In the genomic region with DNA sequence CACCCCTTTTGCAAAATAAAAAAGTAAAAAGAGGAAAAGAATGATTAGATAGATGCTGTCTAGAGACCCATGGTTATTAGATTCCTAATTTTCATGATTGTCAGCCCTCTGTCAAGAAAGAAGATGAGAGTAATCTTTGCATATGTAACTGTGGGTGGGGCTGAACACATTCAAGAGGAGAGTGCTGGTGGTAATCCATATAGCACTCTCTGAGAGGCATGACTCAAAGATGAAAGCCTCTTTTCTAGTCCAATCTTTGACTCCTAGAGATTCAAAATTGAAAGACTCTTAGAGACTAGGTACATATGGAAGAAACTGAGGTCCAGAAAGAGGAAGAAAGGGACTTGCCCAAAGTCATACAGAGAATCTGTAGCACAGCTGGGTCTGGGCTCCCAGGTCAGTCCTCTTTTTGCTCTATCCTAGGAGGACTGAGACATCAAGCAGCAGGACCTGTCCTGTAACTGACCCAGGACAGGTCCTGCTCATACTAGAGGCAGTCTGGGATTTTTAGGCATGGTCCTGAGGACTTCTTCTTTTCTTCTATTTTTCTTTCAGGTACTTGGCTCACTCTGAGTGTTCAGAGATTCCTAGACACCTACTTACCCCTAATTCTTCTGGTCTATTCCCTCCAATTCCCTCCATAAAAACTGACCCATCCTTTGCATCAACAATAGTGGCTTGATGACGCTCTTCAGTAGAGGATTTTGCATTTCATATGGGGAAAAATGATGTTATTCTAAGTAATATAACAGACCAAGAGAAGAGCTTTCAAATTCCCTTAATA, we compare ENCODE assay signal across 9 cellular contexts. TPM values are rescaled to one million over a fixed set of nuclear protein-coding genes. Genes with fewer than 3 reads are reported as not detected.
DNase-seq lines count a peak whose midpoint lies in the region; ATAC-seq and TF ChIP-seq lines count a peak whose summit lies in the region.
"Had no signal": no experiment of that assay in that cellular context is flagged by ENCODE, and none has a peak within 500 bp of the region (broad histone marks: within the 10 kb centered on the region; RNA-seq: fewer than 3 reads in every experiment).

No MANE protein-coding gene starts in this region.

- peak overlapping the region; percentile 62; the same call in 1 of the 2 replicates for H3K4me2 ChIP-seq in OCI-LY1 (ENCODE audit: low read length)
- H3K4me2 ChIP-seq: smooth muscle cell had no signal

- peaks cover 24 to 29% of the 10 kb centered on the region in 2 donors for H3K36me3 Mint-ChIP-seq in naive B cell

- peaks cover 0 to 11% (median under 1%) of the 10 kb centered on the region in 7 donors for H3K9me3 Mint-ChIP-seq in naive B cell

- DNase-seq in GM13977 (ENCODE audit: low spot score): peak; percentile 2
- DNase-seq in naive B cell: no peak
- DNase-seq in cerebellar nuclear complex (lab: John Stamatoyannopoulos, UW): no peak
- no peak for DNase-seq in NCI-H345 (lab: John Stamatoyannopoulos, UW)
- no peak for DNase-seq in GM03348 (ENCODE audit: low spot score)
- no peak for DNase-seq in effector memory CD4-positive, alpha-beta T cell

- H4K20me1 ChIP-seq in OCI-LY1 (ENCODE audit: insufficient read depth, low read length): no peaks in the 10 kb centered on the region

- H3K9ac ChIP-seq in OCI-LY1 (ENCODE audit: low read length): no peak overlapping the region

- H3K4me1 Mint-ChIP-seq in naive B cell: peaks cover 54 to 95% (median 79%) of the 10 kb centered on the region in 3 donors

- no peaks in the 10 kb centered on the region for H3K36me3 ChIP-seq in OCI-LY1 (ENCODE audit: insufficient read depth, low read length)
- no peaks in the 10 kb centered on the region for H3K36me3 ChIP-seq in effector memory CD4-positive, alpha-beta T cell (ENCODE audit: control insufficient read depth, insufficient read depth, low read length)

- no peaks in the 10 kb centered on the region for H3F3A ChIP-seq in OCI-LY1 (ENCODE audit: insufficient read depth, low read length)

- H2AFZ ChIP-seq in OCI-LY1 (ENCODE audit: low read length): no peak overlapping the region

- peak overlapping the region; percentile 89 for H3K27ac ChIP-seq in OCI-LY1 (ENCODE audit: low read depth, low read length, poor library complexity, severe bottlenecking)
- no peak overlapping the region for H3K27ac ChIP-seq in effector memory CD4-positive, alpha-beta T cell (ENCODE audit: insufficient read depth, low read length, poor library complexity, severe bottlenecking)

- H3K4me1 ChIP-seq in OCI-LY1 (ENCODE audit: insufficient read depth, low read length, severe bottlenecking): peaks cover 76% of the 10 kb centered on the region
- H3K4me1 ChIP-seq in effector memory CD4-positive, alpha-beta T cell (ENCODE audit: control insufficient read depth, insufficient read depth, low read length, poor library complexity, severe bottlenecking): peaks cover 43% of the 10 kb centered on the region

- TF ChIP-seq CTCF in GM13977 (IDR thresholded peaks at IDR 0.05; ENCODE audit: extremely low read depth, insufficient read depth, missing control alignments) (no peak), OCI-LY1 (IDR thresholded peaks at IDR 0.05; ENCODE audit: low read length) (no peak)

- in situ Hi-C loops in GM13977 (cut with MboI; ENCODE audit: low pct_unique_long_range_greater_than_20kb, low sequenced_read_pairs, unreplicated experiment): no loop called here

- H3K9me3 ChIP-seq in OCI-LY1 (ENCODE audit: low read length): no peaks in the 10 kb centered on the region
- no peaks in the 10 kb centered on the region for H3K9me3 ChIP-seq in effector memory CD4-positive, alpha-beta T cell (ENCODE audit: control insufficient read depth, low read length)

- H3K9me2 ChIP-seq in OCI-LY1 (ENCODE audit: low read depth, low read length): no peaks in the 10 kb centered on the region

- ATAC-seq in GM21515 (IDR thresholded peaks at IDR 0.05; ENCODE audit: unreplicated experiment) (peak; percentile 36), naive B cell (ENCODE audit: low read depth in 2 of 2) (peak; percentile 12 to 14)

- no peaks in the 10 kb centered on the region for H3K27me3 ChIP-seq in OCI-LY1 (ENCODE audit: insufficient read depth, low read length)
- no peaks in the 10 kb centered on the region for H3K27me3 ChIP-seq in effector memory CD4-positive, alpha-beta T cell (replicated peaks; ENCODE audit: control insufficient read depth, insufficient read depth, low read length, poor library complexity, severe bottlenecking)

- peak overlapping the region; percentile 44 for H3K4me3 ChIP-seq in OCI-LY1 (ENCODE audit: low read depth, low read length, poor library complexity, severe bottlenecking)
- no peak overlapping the region for H3K4me3 ChIP-seq in effector memory CD4-positive, alpha-beta T cell (ENCODE audit: insufficient read depth, low read depth, low read length, poor library complexity, severe bottlenecking)
- H3K4me3 ChIP-seq: smooth muscle cell had no signal

- H3K27ac Mint-ChIP-seq in naive B cell: peak overlapping the region in 5 of 6 donors; percentile 1 to 96 (median 87)

- H3K4me3 Mint-ChIP-seq in naive B cell: peak overlapping the region; percentile 74 to 97 (median 91)

- no peaks in the 10 kb centered on the region for H3K79me2 ChIP-seq in OCI-LY1 (ENCODE audit: insufficient read depth, low read length)

- no peaks in the 10 kb centered on the region for H3K27me3 Mint-ChIP-seq in naive B cell

RNA-seq across cellular contexts. Expression of a gene that starts 23.8 kb away (rescaled TPM):
- under 1 TPM in 2 of 6 donors, not detected in 4; 0.21 to 0.40 TPM for polyA plus RNA-seq in naive B cell (ENCODE audit: low read depth in 6 of 6)
- polyA plus RNA-seq: smooth muscle cell had no signal
